Comparison of ENCODE assay signal across 10 cellular contexts in the genomic region with DNA sequence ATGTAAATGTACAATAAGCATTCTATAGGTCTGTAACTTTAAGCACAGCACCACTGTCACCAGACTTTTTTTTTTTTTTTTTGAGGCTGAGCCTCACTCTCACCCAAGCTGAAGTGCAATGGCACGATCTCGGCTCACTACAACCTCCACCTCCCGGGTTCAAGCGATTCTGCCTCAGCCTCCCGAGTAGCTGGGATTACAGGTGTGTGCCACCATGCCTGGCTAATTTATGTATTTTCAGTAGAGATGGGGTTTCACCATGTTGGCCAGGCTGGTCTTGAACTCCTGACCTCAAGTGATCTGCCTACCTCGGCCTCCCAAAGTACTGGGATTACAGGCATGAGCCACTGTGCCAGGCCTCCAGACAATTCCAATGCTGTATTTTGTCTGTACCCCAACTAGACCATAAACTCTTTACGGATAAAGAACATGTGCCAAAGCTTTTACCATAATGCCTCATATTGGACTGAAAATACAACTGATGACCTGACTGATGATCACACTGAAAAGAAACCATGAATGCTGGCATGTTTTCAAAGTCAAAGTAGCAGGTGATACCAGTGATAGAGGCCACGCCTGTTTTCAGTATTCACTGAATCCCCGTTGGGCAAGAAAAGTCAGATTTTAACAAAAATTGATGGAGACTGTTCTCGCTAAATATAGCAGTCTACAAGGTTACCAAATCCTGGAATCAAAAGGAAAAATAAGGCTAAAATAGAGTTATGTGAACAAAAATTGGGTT. TPM values are rescaled to one million over a fixed set of nuclear protein-coding genes. Genes with fewer than 3 reads are reported as not detected.
DNase-seq lines count a peak whose midpoint lies in the region; ATAC-seq and TF ChIP-seq lines count a peak whose summit lies in the region.
"Not testable (repeated sequence)": the region's sequence is repeated elsewhere in the genome, so short reads cannot be mapped to it uniquely, and the experiment has no call there.
"Had no signal": no experiment of that assay in that cellular context is flagged by ENCODE, and none has a peak within 500 bp of the region (broad histone marks: within the 10 kb centered on the region; RNA-seq: fewer than 3 reads in every experiment).

No MANE protein-coding gene starts in this region.

- H3K9me3 Mint-ChIP-seq in CD4-positive, CD25-positive, alpha-beta regulatory T cell; activated naive CD4-positive, alpha-beta T cell treated with anti-CD3 and anti-CD28 coated beads, Interleukin-2, amount 50 U/mL, for 72 hours: not testable (repeated sequence)

- peak overlapping the region; percentile 93 to 98 (median 96) for H3K4me3 Mint-ChIP-seq in CD4-positive, CD25-positive, alpha-beta regulatory T cell

- peak overlapping the region; percentile 96 for H3K4me3 ChIP-seq in CD4-positive, CD25-positive, alpha-beta regulatory T cell (ENCODE audit: low read depth, low read length)
- H3K4me3 ChIP-seq in HUES48 (ENCODE audit: low read depth, low read length) (peak overlapping the region; percentile 91), SK-N-MC (peak overlapping the region; percentile 97), iPS-15b (ENCODE audit: low read depth, low read length) (peak overlapping the region; percentile 85), neural cell (ENCODE audit: low read length) (peak overlapping the region; percentile 80), stomach smooth muscle (ENCODE audit: low read length in 2 of 2) (peak overlapping the region; percentile 60 to 97)
- H3K4me3 ChIP-seq in effector memory CD4-positive, alpha-beta T cell (ENCODE audit: insufficient read depth, low read depth, low read length, poor library complexity, severe bottlenecking) = peak overlapping the region; percentile 72

- not testable (repeated sequence) for H4K20me1 ChIP-seq in neural cell (ENCODE audit: insufficient read depth)

- peaks cover 46% of the 10 kb centered on the region for H3K79me2 ChIP-seq in neural cell (replicated peaks; ENCODE audit: insufficient read depth, low read length)

- H2AFZ ChIP-seq in neural cell (ENCODE audit: low read depth, low read length) = not testable (repeated sequence)

- peaks cover 39 to 73% (median 44%) of the 10 kb centered on the region in 4 donors for H3K4me1 Mint-ChIP-seq in CD4-positive, CD25-positive, alpha-beta regulatory T cell

- ATAC-seq in CD4-positive, CD25-positive, alpha-beta regulatory T cell (ENCODE audit: low read depth in 2 of 2) = not testable (repeated sequence)
- peak in 1 of 2 donors; percentile 4 for ATAC-seq in activated naive CD4-positive, alpha-beta T cell treated with anti-CD3 and anti-CD28 coated beads, Interleukin-2, amount 50 U/mL, for 72 hours

- not testable (repeated sequence) for TF ChIP-seq EP300 in neural cell (conservative IDR thresholded peaks at IDR 0.05; ENCODE audit: poor library complexity, severe bottlenecking)

- not testable (repeated sequence) for TF ChIP-seq CTCF in neural cell (IDR thresholded peaks at IDR 0.05; ENCODE audit: poor library complexity, severe bottlenecking)

- DNase-seq in CD4-positive, CD25-positive, alpha-beta regulatory T cell = peak in 2 of 3 donors; percentile 49 to 68
- DNase-seq in SK-N-MC (ENCODE audit: low read depth, low spot score); activated naive CD4-positive, alpha-beta T cell treated with anti-CD3 and anti-CD28 coated beads, Interleukin-2, amount 50 U/mL, for 72 hours (ENCODE audit: low spot score in 2 of 2); effector memory CD4-positive, alpha-beta T cell: not testable (repeated sequence)

- H3K4me1 ChIP-seq in CD4-positive, CD25-positive, alpha-beta regulatory T cell (ENCODE audit: control insufficient read depth, insufficient read depth, low read length, poor library complexity, severe bottlenecking) = peaks cover 60% of the 10 kb centered on the region
- H3K4me1 ChIP-seq in HUES48 (ENCODE audit: control insufficient read depth, insufficient read depth, low read length); iPS-15b (ENCODE audit: control insufficient read depth, insufficient read depth, low read length): not testable (repeated sequence)
- peaks cover 16% of the 10 kb centered on the region for H3K4me1 ChIP-seq in effector memory CD4-positive, alpha-beta T cell (ENCODE audit: control insufficient read depth, insufficient read depth, low read length, poor library complexity, severe bottlenecking)
- peaks cover 11% of the 10 kb centered on the region for H3K4me1 ChIP-seq in stomach smooth muscle (ENCODE audit: control insufficient read depth, insufficient read depth, low read length)

- peak overlapping the region; percentile 98 to 99 (median 99) for H3K27ac Mint-ChIP-seq in CD4-positive, CD25-positive, alpha-beta regulatory T cell
- peak overlapping the region; percentile 98 to 100 for H3K27ac Mint-ChIP-seq in activated naive CD4-positive, alpha-beta T cell treated with anti-CD3 and anti-CD28 coated beads, Interleukin-2, amount 50 U/mL, for 72 hours

- H3K4me2 ChIP-seq in neural cell (ENCODE audit: low read length) = peak overlapping the region; percentile 83

- H3K27me3 ChIP-seq in CD4-positive, CD25-positive, alpha-beta regulatory T cell (ENCODE audit: control insufficient read depth, insufficient read depth, low read length); HUES48 (ENCODE audit: control insufficient read depth, insufficient read depth, low read length); effector memory CD4-positive, alpha-beta T cell (replicated peaks; ENCODE audit: control insufficient read depth, insufficient read depth, low read length, poor library complexity, severe bottlenecking); iPS-15b (ENCODE audit: control insufficient read depth, insufficient read depth, low read length); neural cell (ENCODE audit: insufficient read depth, low read depth, low read length); stomach smooth muscle (ENCODE audit: control insufficient read depth in 1 of 2, insufficient read depth in 2 of 2, low read length in 2 of 2): not testable (repeated sequence)

- H3K27ac ChIP-seq in CD4-positive, CD25-positive, alpha-beta regulatory T cell (ENCODE audit: insufficient read depth, low read length, poor library complexity, severe bottlenecking) = peak overlapping the region; percentile 99
- H3K27ac ChIP-seq in HUES48 (ENCODE audit: low read depth, low read length); neural cell (ENCODE audit: low read length); stomach smooth muscle (ENCODE audit: low read length): not testable (repeated sequence)
- 0 out of 2 replicates have a peak overlapping the region, but pooled peaks have one; percentile 3 for H3K27ac ChIP-seq in SK-N-MC
- H3K27ac ChIP-seq in effector memory CD4-positive, alpha-beta T cell (ENCODE audit: insufficient read depth, low read length, poor library complexity, severe bottlenecking) = peak overlapping the region; percentile 95

- not testable (repeated sequence) for H3K9ac ChIP-seq in HUES48 (ENCODE audit: low read depth, low read length)
- H3K9ac ChIP-seq in SK-N-MC (ENCODE audit: insufficient read length) (peak overlapping the region; percentile 96), iPS-15b (ENCODE audit: low read depth, low read length) (peak overlapping the region; percentile 82), neural cell (ENCODE audit: low read length) (peak overlapping the region; percentile 69), stomach smooth muscle (ENCODE audit: low read length in 2 of 2) (peak overlapping the region; percentile 43 to 97)

- not testable (repeated sequence) for H3K9me3 ChIP-seq in CD4-positive, CD25-positive, alpha-beta regulatory T cell (ENCODE audit: control insufficient read depth in 2 of 2, low read length in 2 of 2); HUES48 (ENCODE audit: control insufficient read depth, insufficient read depth, low read length); SK-N-MC (ENCODE audit: low read depth, low read length); effector memory CD4-positive, alpha-beta T cell (ENCODE audit: control insufficient read depth, low read length); iPS-15b (ENCODE audit: control insufficient read depth, insufficient read depth, low read length); neural cell (ENCODE audit: low read length); stomach smooth muscle (ENCODE audit: control insufficient read depth in 2 of 2, low read length in 2 of 2)

- not testable (repeated sequence) for TF ChIP-seq RAD21 in neural cell (conservative IDR thresholded peaks at IDR 0.05)

- not testable (repeated sequence) for H3K36me3 ChIP-seq in CD4-positive, CD25-positive, alpha-beta regulatory T cell (ENCODE audit: control insufficient read depth, insufficient read depth, low read length); HUES48 (ENCODE audit: control insufficient read depth, insufficient read depth, low read length); effector memory CD4-positive, alpha-beta T cell (ENCODE audit: control insufficient read depth, insufficient read depth, low read length); iPS-15b (ENCODE audit: control insufficient read depth, insufficient read depth, low read length); neural cell (ENCODE audit: insufficient read depth, low read length); stomach smooth muscle (ENCODE audit: control insufficient read depth in 2 of 2, insufficient read depth in 2 of 2, low read length in 2 of 2)
- peaks cover 13% of the 10 kb centered on the region for H3K36me3 ChIP-seq in SK-N-MC (ENCODE audit: insufficient read depth, low read length)

- H3K27me3 Mint-ChIP-seq in CD4-positive, CD25-positive, alpha-beta regulatory T cell = not testable (repeated sequence)

- peaks cover 12% of the 10 kb centered on the region for H3K36me3 Mint-ChIP-seq in CD4-positive, CD25-positive, alpha-beta regulatory T cell
- H3K36me3 Mint-ChIP-seq in activated naive CD4-positive, alpha-beta T cell treated with anti-CD3 and anti-CD28 coated beads, Interleukin-2, amount 50 U/mL, for 72 hours = peaks cover 30 to 35% of the 10 kb centered on the region in 2 donors

- not testable (repeated sequence) for H3K9me2 ChIP-seq in neural cell (ENCODE audit: insufficient read depth, low read length)

- H3F3A ChIP-seq in neural cell (ENCODE audit: insufficient read depth, low read length, poor library complexity, severe bottlenecking) = not testable (repeated sequence)

RNA-seq across cellular contexts. Expression of a gene that starts 1.2 kb away (rescaled TPM):
- 81.8 TPM for total RNA-seq in CD4-positive, CD25-positive, alpha-beta regulatory T cell
- 100 to 1,000 TPM; 630 to 720 (median 697) TPM for polyA plus RNA-seq in CD4-positive, CD25-positive, alpha-beta regulatory T cell
- 100 to 1,000 TPM; 218 to 240 TPM for total RNA-seq in activated naive CD4-positive, alpha-beta T cell treated with anti-CD3 and anti-CD28 coated beads, Interleukin-2, amount 50 U/mL, for 72 hours
- 297 and 369 TPM in 2 replicates for polyA plus RNA-seq in neural cell
- 110 and 134 TPM in 2 replicates for polyA minus RNA-seq in neural cell

RNA-seq across cellular contexts. Expression of a gene that starts 10.3 kb away (rescaled TPM):
- 10.1 TPM for total RNA-seq in CD4-positive, CD25-positive, alpha-beta regulatory T cell
- polyA plus RNA-seq in CD4-positive, CD25-positive, alpha-beta regulatory T cell = 10 to 100 TPM; 10.2 to 13.4 (median 11.1) TPM
- 10 to 100 TPM; 13.8 to 26.5 TPM for total RNA-seq in activated naive CD4-positive, alpha-beta T cell treated with anti-CD3 and anti-CD28 coated beads, Interleukin-2, amount 50 U/mL, for 72 hours
- 2.6 and 3.0 TPM in 2 replicates for polyA plus RNA-seq in neural cell
- polyA minus RNA-seq in neural cell = 5.6 and 5.8 TPM in 2 replicates

RNA-seq across cellular contexts. Expression of a gene that starts 56.3 kb away (rescaled TPM):
- total RNA-seq in CD4-positive, CD25-positive, alpha-beta regulatory T cell = not detected
- not detected for polyA plus RNA-seq in CD4-positive, CD25-positive, alpha-beta regulatory T cell
- total RNA-seq in activated naive CD4-positive, alpha-beta T cell treated with anti-CD3 and anti-CD28 coated beads, Interleukin-2, amount 50 U/mL, for 72 hours = not detected
- polyA plus RNA-seq in neural cell = not detected in 2 replicates
- polyA minus RNA-seq in neural cell = not detected in 2 replicates
- total RNA-seq: posterior vena cava; T-helper 1 cell treated with Interleukin-12 subunit alpha and Interleukin-12 subunit beta and Interleukin-4 antibody, amounts not matched to agents 30 ng/mL and 1 ng/mL, for 36 hours had no signal
